Comparison of ENCODE assay signal across 11 cellular contexts in the genomic region with DNA sequence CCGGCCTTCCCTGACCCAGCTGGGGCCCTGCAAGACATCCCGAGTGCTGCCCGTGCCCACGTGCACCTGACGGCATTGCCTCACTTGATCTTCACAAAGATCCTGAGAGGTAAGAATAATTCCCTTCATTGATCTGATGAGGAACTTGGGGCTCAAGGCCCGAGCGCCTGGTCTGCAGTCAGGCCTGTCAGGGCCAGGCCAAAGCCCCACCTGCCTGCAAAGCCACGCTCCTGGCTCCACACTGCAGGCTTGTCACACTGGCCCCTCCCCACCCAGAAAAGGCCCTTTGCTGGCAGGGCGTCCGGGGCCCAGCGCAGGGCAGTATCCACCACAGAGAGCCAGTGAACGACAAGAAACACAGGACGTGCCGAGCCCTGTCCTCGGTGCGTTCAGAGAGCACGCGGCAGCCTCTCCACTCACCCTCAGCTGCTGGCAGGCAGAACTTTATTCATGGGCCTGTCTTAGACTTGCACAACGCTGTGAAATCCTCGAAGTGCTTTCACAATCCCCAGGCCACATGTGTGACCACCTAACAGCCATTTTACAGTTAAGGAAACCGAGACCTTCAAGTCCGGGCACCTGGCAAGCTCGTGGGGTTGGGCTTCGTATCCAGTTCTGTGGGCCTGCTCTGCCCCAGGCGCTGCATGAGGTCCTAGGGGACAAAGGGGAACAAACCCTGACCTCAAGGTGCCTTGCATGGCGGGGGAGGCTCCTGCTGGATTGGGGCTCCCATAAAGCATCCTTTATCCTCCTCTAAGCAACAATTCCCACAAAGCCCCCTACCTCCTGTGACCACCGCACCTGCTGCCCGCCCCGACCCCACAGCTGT. TPM values are rescaled to one million over a fixed set of nuclear protein-coding genes. Genes with fewer than 3 reads are reported as not detected.
DNase-seq lines count a peak whose midpoint lies in the region; ATAC-seq and TF ChIP-seq lines count a peak whose summit lies in the region.
"Had no signal": no experiment of that assay in that cellular context is flagged by ENCODE, and none has a peak within 500 bp of the region (broad histone marks: within the 10 kb centered on the region; RNA-seq: fewer than 3 reads in every experiment).

No MANE protein-coding gene starts in this region.

- no peaks in the 10 kb centered on the region for H3K27me3 ChIP-seq in vagina

- DNase-seq in NK-92 treated with Interleukin-12 subunit alpha and Interleukin-12 subunit beta, amount 100 ng/mL, for 24 hours (lab: John Stamatoyannopoulos, UW): peak; percentile 53
- DNase-seq in NK-92 (lab: John Stamatoyannopoulos, UW; ENCODE audit: unreplicated experiment) (no peak), epithelial cell of esophagus (ENCODE audit: low read depth) (peak; percentile 88), midbrain (lab: John Stamatoyannopoulos, UW) (peak; percentile 42), vagina (ENCODE audit: extremely low spot score in 2 of 2) (no peak), COLO668 (lab: John Stamatoyannopoulos, UW; ENCODE audit: unreplicated experiment) (no peak), cortex of kidney (lab: John Stamatoyannopoulos, UW) (no peak)
- DNase-seq: NCI-H1092 had no signal

- ATAC-seq in GM19328 (IDR thresholded peaks at IDR 0.05; ENCODE audit: unreplicated experiment): no peak

- H3K9me3 ChIP-seq in vagina: no peaks in the 10 kb centered on the region

- H3K4me3 ChIP-seq in epithelial cell of esophagus (ENCODE audit: low read length): no peak overlapping the region
- no peak overlapping the region for H3K4me3 ChIP-seq in vagina

- intact Hi-C loops in vagina (cut with DNase I): no loop called here

- no peaks in the 10 kb centered on the region for H3K36me3 ChIP-seq in vagina

- TF ChIP-seq CTCF in epithelial cell of esophagus (IDR thresholded peaks at IDR 0.05; ENCODE audit: insufficient read depth, low read depth, low read length, missing control alignments) (no peak), vagina (IDR thresholded peaks at IDR 0.05) (no peak)

- peak overlapping the region; percentile 53 for H3K27ac ChIP-seq in vagina

- no peak for TF ChIP-seq POLR2A in vagina (IDR thresholded peaks at IDR 0.05)

- H3K4me1 ChIP-seq in vagina: peaks cover 42% of the 10 kb centered on the region

RNA-seq across cellular contexts. Expression of a gene that starts 14.7 kb away (rescaled TPM):
- total RNA-seq in vagina: 42.5 TPM

RNA-seq across cellular contexts. Expression of a gene that starts 58.8 kb away (rescaled TPM):
- not detected for total RNA-seq in vagina
- total RNA-seq: A172; T-helper 2 cell treated with Interferon-gamma antibody and Interleukin-4, amounts not matched to agents 100 ng/mL and 5 ng/mL, for 36 hours had no signal

Comparison
In these comparisons a context has a peak if more than half of its experiments do, and no peak if none do; other contexts are left out.
1. DNase-seq: peak in NK-92 treated with Interleukin-12 subunit alpha and Interleukin-12 subunit beta, amount 100 ng/mL, for 24 hours (single experiment), epithelial cell of esophagus (single experiment) and midbrain (single experiment); none in NK-92 (single experiment), vagina (0 of 2), COLO668 (single experiment) and cortex of kidney (single experiment).